In genomic region chr12:129203456-129203855, GRCh38 we compare ENCODE assay signal across 35 cellular contexts.
"Had no signal": no experiment of that assay in that cellular context is flagged by ENCODE, and none has a peak within 500 bp of the region (broad histone marks: within the 10 kb centered on the region; RNA-seq: fewer than 3 reads in every experiment).

No MANE protein-coding gene starts in this region.

- H3K27me3 ChIP-seq: adrenal gland, body of pancreas, brain microvascular endothelial cell, breast epithelium had no signal

- H3K9me3 Mint-ChIP-seq: activated B cell treated with CpG ODN at 0.5 μM for 24 hours; activated CD4-positive, alpha-beta T cell treated with anti-CD3 and anti-CD28 coated beads, Interleukin-2, amount 10 ng/mL, durations not matched to agents 24 days and 14 days had no signal

- H3K27ac ChIP-seq: adrenal gland, body of pancreas, brain microvascular endothelial cell, breast epithelium, VCaP had no signal

- H3K36me3 Mint-ChIP-seq: activated CD4-positive, alpha-beta memory T cell treated with anti-CD3 and anti-CD28 coated beads for 36 hours; activated CD8-positive, alpha-beta memory T cell treated with anti-CD3 and anti-CD28 coated beads, Interleukin-2, amount 10 ng/mL, durations not matched to agents 7 days and 5 days; activated naive CD4-positive, alpha-beta T cell treated with anti-CD3 and anti-CD28 coated beads, Interleukin-2, amount 50 U/mL, for 72 hours; activated naive CD8-positive, alpha-beta T cell treated with anti-CD3 and anti-CD28 coated beads for 36 hours had no signal

- H3K4me3 Mint-ChIP-seq: activated B cell treated with CpG ODN at 0.5 μM for 24 hours; activated CD4-positive, alpha-beta memory T cell treated with anti-CD3 and anti-CD28 coated beads for 36 hours; activated CD4-positive, alpha-beta T cell treated with anti-CD3 and anti-CD28 coated beads, Interleukin-2, amount 10 ng/mL, durations not matched to agents 24 days and 14 days; activated CD8-positive, alpha-beta memory T cell treated with anti-CD3 and anti-CD28 coated beads, Interleukin-2, amount 10 ng/mL, durations not matched to agents 7 days and 5 days; activated CD8-positive, alpha-beta T cell treated with anti-CD3 and anti-CD28 coated beads for 36 hours; activated naive CD4-positive, alpha-beta T cell treated with anti-CD3 and anti-CD28 coated beads for 36 hours; activated naive CD8-positive, alpha-beta T cell treated with anti-CD3 and anti-CD28 coated beads for 36 hours; activated T-cell treated with anti-CD3 and anti-CD28 coated beads, Interleukin-2, amount 50 U/mL, for 4 hours; activated T-cell treated with anti-CD3 and anti-CD28 coated beads, Interleukin-2, amount 50 U/mL, for 72 hours; activated T-helper 1 cell treated with anti-CD3 and anti-CD28 coated beads, Interleukin-12 subunit alpha, Interleukin-12 subunit beta, Interleukin-2, Interleukin-4 antibody, amounts not matched to agents 30 ng/mL and 10 ng/mL and 1 ng/mL, durations not matched to agents 14 hours and 24 hours and 36 hours; activated T-helper 17 cell treated with anti-CD3 and anti-CD28 coated beads, Interleukin-2, amount 50 U/mL, for 72 hours; T-helper 1 cell treated with Interleukin-12 subunit alpha and Interleukin-12 subunit beta and Interleukin-4 antibody, amounts not matched to agents 30 μg/mL and 1 μg/mL, for 36 hours; T-helper 2 cell treated with Interferon-gamma antibody and Interleukin-4, amounts not matched to agents 5 μg/mL and 100 μg/mL, for 36 hours had no signal

- H3K27me3 Mint-ChIP-seq: activated CD4-positive, alpha-beta memory T cell treated with anti-CD3 and anti-CD28 coated beads for 36 hours; activated CD4-positive, alpha-beta T cell treated with anti-CD3 and anti-CD28 coated beads, Interleukin-2, amount 10 ng/mL, durations not matched to agents 24 days and 14 days; activated CD8-positive, alpha-beta memory T cell treated with anti-CD3 and anti-CD28 coated beads, Interleukin-2, amount 10 ng/mL, durations not matched to agents 7 days and 5 days; activated T-helper 17 cell treated with anti-CD3 and anti-CD28 coated beads, Interleukin-2, amount 50 U/mL, for 72 hours had no signal

- H3K36me3 ChIP-seq: adrenal gland, brain microvascular endothelial cell, breast epithelium had no signal

- H3K27ac Mint-ChIP-seq: activated B cell treated with CpG ODN at 0.5 μM for 24 hours; activated CD4-positive, alpha-beta memory T cell treated with anti-CD3 and anti-CD28 coated beads for 36 hours; activated CD4-positive, alpha-beta T cell treated with anti-CD3 and anti-CD28 coated beads, Interleukin-2, amount 10 ng/mL, durations not matched to agents 24 days and 14 days; activated CD8-positive, alpha-beta memory T cell treated with anti-CD3 and anti-CD28 coated beads, Interleukin-2, amount 10 ng/mL, durations not matched to agents 7 days and 5 days; activated CD8-positive, alpha-beta T cell treated with anti-CD3 and anti-CD28 coated beads for 36 hours; activated naive CD4-positive, alpha-beta T cell treated with anti-CD3 and anti-CD28 coated beads for 36 hours; activated naive CD4-positive, alpha-beta T cell treated with anti-CD3 and anti-CD28 coated beads, Interleukin-2, amount 50 U/mL, for 72 hours; activated naive CD8-positive, alpha-beta T cell treated with anti-CD3 and anti-CD28 coated beads for 36 hours; activated T-cell treated with anti-CD3 and anti-CD28 coated beads, Interleukin-2, amount 50 U/mL, for 72 hours; activated T-helper 1 cell treated with anti-CD3 and anti-CD28 coated beads, Interleukin-12 subunit alpha, Interleukin-12 subunit beta, Interleukin-2, Interleukin-4 antibody, amounts not matched to agents 30 ng/mL and 10 ng/mL and 1 ng/mL, durations not matched to agents 14 hours and 24 hours and 36 hours; activated T-helper 17 cell treated with anti-CD3 and anti-CD28 coated beads, Interleukin-2, amount 50 U/mL, for 72 hours; T-helper 1 cell treated with Interleukin-12 subunit alpha and Interleukin-12 subunit beta and Interleukin-4 antibody, amounts not matched to agents 30 μg/mL and 1 μg/mL, for 36 hours; T-helper 2 cell treated with Interferon-gamma antibody and Interleukin-4, amounts not matched to agents 5 μg/mL and 100 μg/mL, for 36 hours had no signal

- H3K4me3 ChIP-seq: adrenal gland, body of pancreas, breast epithelium had no signal

- H3K9me3 ChIP-seq: adrenal gland, body of pancreas had no signal

- H3K4me1 ChIP-seq: adrenal gland, body of pancreas, breast epithelium had no signal

- DNase-seq: activated B cell treated with CpG ODN at 0.5 μM for 24 hours; activated CD4-positive, alpha-beta memory T cell treated with anti-CD3 and anti-CD28 coated beads for 36 hours; activated CD4-positive, alpha-beta T cell treated with anti-CD3 and anti-CD28 coated beads for 4 hours; activated CD4-positive, alpha-beta T cell treated with anti-CD3 and anti-CD28 coated beads, Interleukin-2, amount 10 ng/mL, durations not matched to agents 24 days and 14 days; activated CD4-positive, alpha-beta T cell treated with anti-CD3 and anti-CD28 coated beads, Interleukin-2, amount 50 U/mL, for 1 hour; activated CD4-positive, alpha-beta T cell treated with anti-CD3 and anti-CD28 coated beads, Interleukin-2, amount 50 U/mL, for 4 hours; activated CD4-positive, CD25-positive, alpha-beta regulatory T cell treated with anti-CD3 and anti-CD28 coated beads, Interleukin-2, amount 50 U/mL, for 72 hours; activated CD8-positive, alpha-beta memory T cell treated with anti-CD3 and anti-CD28 coated beads, Interleukin-2, amount 10 ng/mL, durations not matched to agents 7 days and 5 days; activated CD8-positive, alpha-beta T cell treated with anti-CD3 and anti-CD28 coated beads for 36 hours; activated effector memory CD4-positive, alpha-beta T cell treated with anti-CD3 and anti-CD28 coated beads, Interleukin-2, amount 50 U/mL, for 16 hours; activated gamma-delta T cell treated with Interleukin-2 at 50 U/mL for 16 hours; activated naive CD4-positive, alpha-beta T cell; activated naive CD4-positive, alpha-beta T cell treated with anti-CD3 and anti-CD28 coated beads for 36 hours; activated naive CD4-positive, alpha-beta T cell treated with anti-CD3 and anti-CD28 coated beads, Interleukin-2, amount 50 U/mL, for 16 hours; activated naive CD8-positive, alpha-beta T cell treated with anti-CD3 and anti-CD28 coated beads for 36 hours; activated T-cell treated with anti-CD3 and anti-CD28 coated beads for 4 hours; activated T-cell treated with anti-CD3 and anti-CD28 coated beads, Interleukin-2, amount 50 U/mL, for 1 hour; activated T-cell treated with anti-CD3 and anti-CD28 coated beads, Interleukin-2, amount 50 U/mL, for 4 hours; activated T-cell treated with anti-CD3 and anti-CD28 coated beads, Interleukin-2, amount 50 U/mL, for 72 hours; adrenal gland; amniotic stem cell; aorta; body of pancreas; brain microvascular endothelial cell; central memory CD4-positive, alpha-beta T cell; T-helper 1 cell; T-helper 2 cell; T-helper 9 cell had no signal

- H3K4me1 Mint-ChIP-seq: activated B cell treated with CpG ODN at 0.5 μM for 24 hours; activated CD4-positive, alpha-beta T cell treated with anti-CD3 and anti-CD28 coated beads, Interleukin-2, amount 10 ng/mL, durations not matched to agents 24 days and 14 days; activated CD8-positive, alpha-beta memory T cell treated with anti-CD3 and anti-CD28 coated beads, Interleukin-2, amount 10 ng/mL, durations not matched to agents 7 days and 5 days; activated naive CD8-positive, alpha-beta T cell treated with anti-CD3 and anti-CD28 coated beads for 36 hours; activated T-helper 17 cell treated with anti-CD3 and anti-CD28 coated beads, Interleukin-2, amount 50 U/mL, for 72 hours had no signal
